In genomic region chr12:6960291-6961277, GRCh38 we compare ENCODE assay signal across 8 cellular contexts. TPM values are rescaled to one million over a fixed set of nuclear protein-coding genes. Genes with fewer than 3 reads are reported as not detected.
DNase-seq lines count a peak whose midpoint lies in the region; ATAC-seq and TF ChIP-seq lines count a peak whose summit lies in the region.

No MANE protein-coding gene starts in this region.

- DNase-seq in LHCN-M2 (ENCODE audit: low read depth): peak; percentile 24
- peak in 1 of 2 donors; percentile 71 for DNase-seq in activated naive CD4-positive, alpha-beta T cell treated with anti-CD3 and anti-CD28 coated beads, Interleukin-2, amount 50 U/mL, for 72 hours (ENCODE audit: low spot score in 2 of 2)
- no peak for DNase-seq in left lung
- DNase-seq in KG1 (lab: John Stamatoyannopoulos, UW): no peak
- no peak for DNase-seq in stimulated activated CD4-positive, alpha-beta T cell treated with anti-CD3 and anti-CD28 coated beads, Interleukin-12 subunit alpha, Interleukin-12 subunit beta, amount 100 ng/mL, for 4 hours

- H3K27ac ChIP-seq in left lung: peak overlapping the region; percentile 83 to 93

- TF ChIP-seq CTCF in GM12872 (IDR thresholded peaks at IDR 0.05; ENCODE audit: insufficient read depth, low read depth, low read length): peak; percentile 71
- no peak for TF ChIP-seq CTCF in left lung (IDR thresholded peaks at IDR 0.05)

- ATAC-seq in activated naive CD4-positive, alpha-beta T cell treated with anti-CD3 and anti-CD28 coated beads, Interleukin-2, amount 50 U/mL, for 72 hours: peak; percentile 3 to 33
- ATAC-seq in left lung: no peak
- ATAC-seq in GM19035 (IDR thresholded peaks at IDR 0.05; ENCODE audit: unreplicated experiment): no peak
- ATAC-seq in GM19467 (IDR thresholded peaks at IDR 0.05; ENCODE audit: unreplicated experiment): no peak

- no peaks in the 10 kb centered on the region for H3K27me3 ChIP-seq in left lung

- H3K36me3 ChIP-seq in left lung: peaks cover 0 to 57% of the 10 kb centered on the region in 2 donors

- H3K9me3 Mint-ChIP-seq in activated naive CD4-positive, alpha-beta T cell treated with anti-CD3 and anti-CD28 coated beads, Interleukin-2, amount 50 U/mL, for 72 hours: no peaks in the 10 kb centered on the region

- peak overlapping the region; percentile 98 to 99 for H3K27ac Mint-ChIP-seq in activated naive CD4-positive, alpha-beta T cell treated with anti-CD3 and anti-CD28 coated beads, Interleukin-2, amount 50 U/mL, for 72 hours

- H3K4me3 ChIP-seq in left lung: peak overlapping the region in 1 of 2 donors; percentile 47

- peaks cover 46 to 57% of the 10 kb centered on the region in 2 donors for H3K36me3 Mint-ChIP-seq in activated naive CD4-positive, alpha-beta T cell treated with anti-CD3 and anti-CD28 coated beads, Interleukin-2, amount 50 U/mL, for 72 hours

- intact Hi-C loops in left lung (cut with DNase I): no loop called here

- H3K4me1 ChIP-seq in left lung: peaks cover 31 to 95% of the 10 kb centered on the region in 2 donors

- no peaks in the 10 kb centered on the region for H3K9me3 ChIP-seq in left lung

RNA-seq across cellular contexts. Expression of gene PTPN6, which starts 9.4 kb away (rescaled TPM):
- total RNA-seq in LHCN-M2 (2014; rRNA removed) (not detected in 2 replicates), left lung (100 to 1,000 TPM in 1 of 2 donors, 10 to 100 TPM in 1; 74.6 to 145 TPM)
- not detected for polyA plus RNA-seq in LHCN-M2 (2012)
- total RNA-seq in activated naive CD4-positive, alpha-beta T cell treated with anti-CD3 and anti-CD28 coated beads, Interleukin-2, amount 50 U/mL, for 72 hours: 100 to 1,000 TPM; 320 to 609 TPM

RNA-seq across cellular contexts. Expression of gene PHB2, which starts 9.9 kb away (rescaled TPM):
- total RNA-seq in LHCN-M2 (2014; rRNA removed) (302 and 330 TPM in 2 replicates), left lung (100 to 1,000 TPM; 113 to 142 TPM)
- 179 TPM for polyA plus RNA-seq in LHCN-M2 (2012)
- 100 to 1,000 TPM; 387 to 423 TPM for total RNA-seq in activated naive CD4-positive, alpha-beta T cell treated with anti-CD3 and anti-CD28 coated beads, Interleukin-2, amount 50 U/mL, for 72 hours

RNA-seq across cellular contexts. Expression of gene EMG1, which starts 10.1 kb away (rescaled TPM):
- 39.1 and 61.7 TPM in 2 replicates for total RNA-seq in LHCN-M2 (2014; rRNA removed)
- polyA plus RNA-seq in LHCN-M2 (2012): 80.8 TPM
- total RNA-seq in activated naive CD4-positive, alpha-beta T cell treated with anti-CD3 and anti-CD28 coated beads, Interleukin-2, amount 50 U/mL, for 72 hours: 10 to 100 TPM; 69.0 to 76.3 TPM
- 10 to 100 TPM; 36.3 to 46.6 TPM for total RNA-seq in left lung

RNA-seq across cellular contexts. Expression of gene C12orf57, which starts 16.8 kb away (rescaled TPM):
- total RNA-seq in LHCN-M2 (2014; rRNA removed) (185 and 223 TPM in 2 replicates), left lung (100 to 1,000 TPM; 159 to 194 TPM)
- polyA plus RNA-seq in LHCN-M2 (2012): 258 TPM
- 100 to 1,000 TPM; 229 to 609 TPM for total RNA-seq in activated naive CD4-positive, alpha-beta T cell treated with anti-CD3 and anti-CD28 coated beads, Interleukin-2, amount 50 U/mL, for 72 hours

RNA-seq across cellular contexts. Expression of gene RNU7-1, which starts 17.0 kb away (rescaled TPM):
- total RNA-seq in LHCN-M2 (2014; rRNA removed): not detected in 2 replicates
- not detected for polyA plus RNA-seq in LHCN-M2 (2012)
- total RNA-seq in activated naive CD4-positive, alpha-beta T cell treated with anti-CD3 and anti-CD28 coated beads, Interleukin-2, amount 50 U/mL, for 72 hours: not detected
- total RNA-seq in left lung: not detected

Comparison
In these comparisons a context has a peak if more than half of its experiments do, and no peak if none do; other contexts are left out.
1. ATAC-seq: peak in activated naive CD4-positive, alpha-beta T cell treated with anti-CD3 and anti-CD28 coated beads, Interleukin-2, amount 50 U/mL, for 72 hours (2 of 2); none in left lung (single experiment), GM19035 (single experiment) and GM19467 (single experiment).
2. RNA of gene PTPN6, which starts 9.4 kb away (total RNA-seq): 320 to 609 TPM in activated naive CD4-positive, alpha-beta T cell treated with anti-CD3 and anti-CD28 coated beads, Interleukin-2, amount 50 U/mL, for 72 hours and 74.6 to 145 TPM in left lung; not detected in LHCN-M2; every median in the first group is over 10 times any median in the second.